In the genomic region with DNA sequence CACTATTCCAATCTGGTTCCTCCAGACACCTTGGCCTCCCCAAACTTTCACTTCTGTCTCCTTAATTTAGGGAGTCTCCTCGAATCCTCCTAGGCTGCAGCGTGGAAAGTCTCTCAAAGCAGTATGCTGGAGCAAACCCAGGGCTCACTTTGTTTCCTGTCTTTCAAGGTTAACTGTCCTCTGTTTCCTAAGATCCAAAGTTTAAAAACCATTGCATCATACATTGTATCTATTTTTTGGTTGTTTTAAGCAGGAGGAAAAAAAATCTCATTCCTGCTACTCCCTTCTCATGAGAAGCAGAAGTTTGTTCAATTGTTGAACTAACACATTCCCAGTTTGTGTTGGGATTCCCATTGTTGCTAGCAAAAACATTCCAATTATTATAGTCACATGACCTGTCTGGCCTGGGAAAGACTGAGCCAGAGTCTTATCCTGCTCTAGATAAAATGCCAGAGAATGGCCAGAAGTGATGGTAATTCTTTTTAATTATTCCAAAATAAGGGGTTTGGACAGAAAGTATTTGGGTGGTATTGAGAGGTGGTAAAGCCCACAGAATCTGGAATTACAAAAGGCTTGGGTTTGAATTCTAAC, we compare ENCODE assay signal across 14 cellular contexts.
DNase-seq lines count a peak whose midpoint lies in the region; ATAC-seq and TF ChIP-seq lines count a peak whose summit lies in the region.
"Had no signal": no experiment of that assay in that cellular context is flagged by ENCODE, and none has a peak within 500 bp of the region (broad histone marks: within the 10 kb centered on the region; RNA-seq: fewer than 3 reads in every experiment).

No MANE protein-coding gene starts in this region.

- H3K27ac Mint-ChIP-seq in T-helper 17 cell, result no peak overlapping the region
- H3K27ac Mint-ChIP-seq: B cell; CD4-positive, alpha-beta T cell had no signal

- H3K4me3 ChIP-seq in coronary artery, result no peak overlapping the region
- no peak overlapping the region for H3K4me3 ChIP-seq in mesodermal cell (ENCODE audit: extremely low read depth, insufficient read depth, low read length, poor library complexity, severe bottlenecking)
- H3K4me3 ChIP-seq in thoracic aorta, result no peak overlapping the region

- ATAC-seq in left cardiac atrium (peak; percentile 56 to 71), thoracic aorta (ENCODE audit: insufficient number of reproducible peaks, low FRiP score, low read depth) (peak; percentile 35), T-helper 17 cell (no peak), HG02938 (IDR thresholded peaks at IDR 0.05; ENCODE audit: unreplicated experiment) (no peak)
- ATAC-seq: PC-3 had no signal

- H3K4me1 ChIP-seq in mesodermal cell (ENCODE audit: control insufficient read depth, insufficient read depth, low read length, poor library complexity, severe bottlenecking) (no peaks in the 10 kb centered on the region), thoracic aorta (ENCODE audit: control insufficient read depth in 1 of 2, low read depth in 2 of 2) (peaks cover 14 to 22% of the 10 kb centered on the region in 2 donors)

- H3K36me3 Mint-ChIP-seq in T-helper 17 cell (ENCODE audit: low read depth), result no peaks in the 10 kb centered on the region

- H3K27me3 ChIP-seq in thoracic aorta (replicated peaks; ENCODE audit: insufficient read depth), result no peaks in the 10 kb centered on the region

- H3K27me3 Mint-ChIP-seq in T-helper 17 cell, result no peaks in the 10 kb centered on the region
- H3K27me3 Mint-ChIP-seq: CD4-positive, alpha-beta T cell had no signal

- TF ChIP-seq CTCF in coronary artery (IDR thresholded peaks at IDR 0.05) (no peak), thoracic aorta (IDR thresholded peaks at IDR 0.05) (no peak)

- DNase-seq in coronary artery (ENCODE audit: low spot score) (no peak), left cardiac atrium (peak; percentile 41), thoracic aorta (ENCODE audit: low spot score) (no peak), iPS-NIHi11 (ENCODE audit: low spot score) (no peak), T-helper 17 cell (no peak)
- DNase-seq: CD4-positive, alpha-beta T cell; KG1; NCI-H1092; NCI-H2107; PC-3 had no signal

- no peaks in the 10 kb centered on the region for H3K36me3 ChIP-seq in mesodermal cell (ENCODE audit: control insufficient read depth, insufficient read depth, low read length)
- no peaks in the 10 kb centered on the region for H3K36me3 ChIP-seq in thoracic aorta

- H3K4me3 Mint-ChIP-seq in T-helper 17 cell, result no peak overlapping the region
- H3K4me3 Mint-ChIP-seq: B cell; CD4-positive, alpha-beta T cell had no signal

- WGBS in mesodermal cell (ENCODE audit: insufficient coverage in 2 of 2), 2 experiments, result 96% methylated on average over 2 of the region's 2 CpGs; no CpG with 5 or more reads in 1 of the 2 experiments

- no peaks in the 10 kb centered on the region for H3K4me1 Mint-ChIP-seq in T-helper 17 cell
- H3K4me1 Mint-ChIP-seq: B cell had no signal

- H3K27ac ChIP-seq in coronary artery (peak overlapping the region; percentile 64 to 83), mesodermal cell (ENCODE audit: low read depth, low read length, severe bottlenecking) (peak overlapping the region; percentile 85), thoracic aorta (peak overlapping the region; percentile 8 to 63)
- H3K27ac ChIP-seq: HL-60 had no signal

- intact Hi-C loops in left cardiac atrium (cut with DNase I), result loop anchor here in 1 of 2 donors (5.0 kb wide), 1 partner anchor 59 kb away; no protein-coding TSS in a partner anchor

- H3K9me3 ChIP-seq in mesodermal cell (ENCODE audit: control insufficient read depth, low read length) (no peaks in the 10 kb centered on the region), thoracic aorta (no peaks in the 10 kb centered on the region), T-helper 17 cell (ENCODE audit: control insufficient read depth, low read length, poor library complexity, severe bottlenecking) (no peaks in the 10 kb centered on the region)

Comparison
In these comparisons a context has a peak if more than half of its experiments do, and no peak if none do; other contexts are left out.
1. ATAC-seq: peak in left cardiac atrium (2 of 2) and thoracic aorta (single experiment); none in T-helper 17 cell (single experiment) and HG02938 (single experiment).
2. Peak in every context shown above with its lines, with median percentiles within 50 percentile points of each other: H3K27ac ChIP-seq.